In the genomic region with DNA sequence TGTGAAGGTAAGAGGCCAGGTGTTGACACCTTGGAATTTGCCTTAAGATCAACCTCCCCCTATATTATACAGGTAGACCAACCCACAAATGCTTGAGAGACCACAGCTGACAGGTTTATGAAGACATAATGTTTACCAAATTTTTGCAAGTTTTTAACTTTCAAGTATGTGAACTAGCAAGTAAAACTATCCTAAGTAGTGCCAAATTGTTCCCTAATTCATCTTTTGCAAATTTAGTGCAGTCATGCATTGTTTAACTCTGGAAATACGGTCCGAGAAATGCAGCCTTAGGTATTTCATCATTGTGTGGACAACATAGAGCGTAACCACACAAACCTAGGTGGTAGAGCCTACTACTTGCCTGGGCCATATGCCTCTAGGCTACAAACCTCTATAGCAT, we compare ENCODE assay signal across 22 cellular contexts. TPM values are rescaled to one million over a fixed set of nuclear protein-coding genes. Genes with fewer than 3 reads are reported as not detected.
DNase-seq lines count a peak whose midpoint lies in the region; ATAC-seq lines count a peak whose summit lies in the region.
"Had no signal": no experiment of that assay in that cellular context is flagged by ENCODE, and none has a peak within 500 bp of the region (broad histone marks: within the 10 kb centered on the region; RNA-seq: fewer than 3 reads in every experiment).

No MANE protein-coding gene starts in this region.

- H2BK5ac ChIP-seq in trophoblast cell (ENCODE audit: low read depth, low read length, poor library complexity), result no peak overlapping the region

- H3K27me3 Mint-ChIP-seq in activated T-cell treated with anti-CD3 and anti-CD28 coated beads, Interleukin-2, amount 50 U/mL, for 72 hours (ENCODE audit: low read depth), result no peaks in the 10 kb centered on the region
- H3K27me3 Mint-ChIP-seq in T-helper 17 cell, result no peaks in the 10 kb centered on the region
- no peaks in the 10 kb centered on the region for H3K27me3 Mint-ChIP-seq in effector memory CD8-positive, alpha-beta T cell
- H3K27me3 Mint-ChIP-seq: naive B cell; stimulated activated naive B cell treated with anti-CD40 and anti-IgM and Interleukin-4, amounts not matched to agents 10 μg/mL and 1 μg/mL and 100 μg/mL, for 72 hours had no signal

- H2BK12ac ChIP-seq in trophoblast cell (ENCODE audit: low read length), result no peak overlapping the region

- H3K4ac ChIP-seq in trophoblast cell (ENCODE audit: low read depth, low read length), result no peak overlapping the region

- no peaks in the 10 kb centered on the region for H3K9me3 Mint-ChIP-seq in activated T-cell treated with anti-CD3 and anti-CD28 coated beads, Interleukin-2, amount 50 U/mL, for 72 hours
- no peaks in the 10 kb centered on the region for H3K9me3 Mint-ChIP-seq in effector memory CD8-positive, alpha-beta T cell
- H3K9me3 Mint-ChIP-seq: naive B cell; stimulated activated naive B cell treated with anti-CD40 and anti-IgM and Interleukin-4, amounts not matched to agents 10 μg/mL and 1 μg/mL and 100 μg/mL, for 72 hours had no signal

- H2AFZ ChIP-seq in trophoblast cell (ENCODE audit: insufficient read depth, low read length, poor library complexity), result no peak overlapping the region
- H2AFZ ChIP-seq: hepatocyte had no signal

- peak overlapping the region; percentile 91 for H3K27ac Mint-ChIP-seq in activated T-cell treated with anti-CD3 and anti-CD28 coated beads, Interleukin-2, amount 50 U/mL, for 72 hours
- H3K27ac Mint-ChIP-seq in T-helper 17 cell, result peak overlapping the region; percentile 95
- peak overlapping the region; percentile 73 to 96 for H3K27ac Mint-ChIP-seq in effector memory CD8-positive, alpha-beta T cell
- H3K27ac Mint-ChIP-seq: stimulated activated naive B cell treated with anti-CD40 and anti-IgM and Interleukin-4, amounts not matched to agents 10 μg/mL and 1 μg/mL and 100 μg/mL, for 72 hours had no signal

- no peak overlapping the region for H3K18ac ChIP-seq in trophoblast cell (ENCODE audit: low read length)

- ATAC-seq in activated T-cell treated with anti-CD3 and anti-CD28 coated beads, Interleukin-2, amount 50 U/mL, for 72 hours (replicated peaks in 1 of 2), result no peak
- no peak for ATAC-seq in T-helper 17 cell
- no peak for ATAC-seq in effector memory CD8-positive, alpha-beta T cell (replicated peaks)
- ATAC-seq: esophagus mucosa; left lung; stimulated activated naive B cell treated with anti-CD40 and anti-IgM and Interleukin-4, amounts not matched to agents 10 μg/mL and 1 μg/mL and 100 μg/mL, for 72 hours had no signal

- no peak overlapping the region for H3K4me2 ChIP-seq in trophoblast cell (ENCODE audit: low read length)
- H3K4me2 ChIP-seq: BLaER1, hepatocyte, KMS-11 had no signal

- H3K79me1 ChIP-seq in trophoblast cell (ENCODE audit: low read length), result no peaks in the 10 kb centered on the region

- peaks cover 24 to 38% of the 10 kb centered on the region in 2 donors for H3K36me3 Mint-ChIP-seq in activated T-cell treated with anti-CD3 and anti-CD28 coated beads, Interleukin-2, amount 50 U/mL, for 72 hours (ENCODE audit: insufficient read depth in 2 of 2)
- H3K36me3 Mint-ChIP-seq in T-helper 17 cell (ENCODE audit: low read depth), result peaks cover 19% of the 10 kb centered on the region
- peaks cover 88% of the 10 kb centered on the region for H3K36me3 Mint-ChIP-seq in effector memory CD8-positive, alpha-beta T cell (ENCODE audit: insufficient read depth)

- peaks cover 1% of the 10 kb centered on the region for H3K79me2 ChIP-seq in trophoblast cell (ENCODE audit: control insufficient read depth, insufficient read depth, low read length, poor library complexity)
- H3K79me2 ChIP-seq: hepatocyte had no signal

- H3K9ac ChIP-seq in trophoblast cell (ENCODE audit: low read length), result no peak overlapping the region
- H3K9ac ChIP-seq: BLaER1, KMS-11 had no signal

- no peak overlapping the region for H3K27ac ChIP-seq in trophoblast cell (ENCODE audit: low read depth, low read length)
- H3K27ac ChIP-seq: BLaER1, KMS-11, Peyer's patch, suprapubic skin had no signal

- H3K4me1 ChIP-seq in trophoblast cell (ENCODE audit: control insufficient read depth in 1 of 2, insufficient read depth in 2 of 2, low read length in 2 of 2), result peaks cover 8 to 10% of the 10 kb centered on the region in 2 experiments
- H3K4me1 ChIP-seq: BLaER1, Peyer's patch had no signal

- WGBS in trophoblast cell (ENCODE audit: extremely low coverage, insufficient coverage, insufficient read length), result no CpG with 5 or more reads among the region's 3 CpGs

- H2AK5ac ChIP-seq in trophoblast cell (ENCODE audit: low read length), result no peak overlapping the region

- H3K14ac ChIP-seq in trophoblast cell (ENCODE audit: low read length), result no peak overlapping the region

- no peak overlapping the region for H2BK120ac ChIP-seq in trophoblast cell (ENCODE audit: insufficient read depth, low read length, poor library complexity)

- no peak overlapping the region for H4K8ac ChIP-seq in trophoblast cell (ENCODE audit: low read depth, low read length)

- H4K12ac ChIP-seq in trophoblast cell (ENCODE audit: low read depth, low read length), result no peak overlapping the region

- H4K91ac ChIP-seq in trophoblast cell (ENCODE audit: low read depth, low read length), result no peak overlapping the region

- no peak overlapping the region for H3K4me3 ChIP-seq in trophoblast cell (ENCODE audit: low read depth, low read length)
- H3K4me3 ChIP-seq: BLaER1, hepatocyte, left lung, Peyer's patch, suprapubic skin had no signal

- DNase-seq in activated T-cell treated with anti-CD3 and anti-CD28 coated beads, Interleukin-2, amount 50 U/mL, for 72 hours, result no peak
- DNase-seq in activated T-cell treated with anti-CD3 and anti-CD28 coated beads for 4 hours (no peak), T-helper 17 cell (no peak), trophoblast cell (peak; percentile 78 to 97), SKM-1 (lab: John Stamatoyannopoulos, UW; ENCODE audit: unreplicated experiment) (no peak), SKM-1 treated with dmso at 0.1 percent for 144 hours (lab: John Stamatoyannopoulos, UW; ENCODE audit: unreplicated experiment) (no peak)
- DNase-seq in effector memory CD8-positive, alpha-beta T cell, result no peak
- DNase-seq: ACHN; activated CD4-positive, alpha-beta T cell treated with anti-CD3 and anti-CD28 coated beads, Interleukin-2, amount 50 U/mL, for 1 hour; left lung; naive B cell; NCI-H146; NCI-H510A; Peyer's patch; SIG-M5; stimulated activated CD4-positive, alpha-beta T cell treated with anti-CD3 and anti-CD28 coated beads, Interleukin-2, amount 100 ng/mL, for 48 hours; stimulated activated naive B cell treated with anti-CD40 and anti-IgM and Interleukin-4, amounts not matched to agents 10 μg/mL and 1 μg/mL and 100 μg/mL, for 72 hours had no signal

- peaks cover 52% of the 10 kb centered on the region for H3K4me1 Mint-ChIP-seq in activated T-cell treated with anti-CD3 and anti-CD28 coated beads, Interleukin-2, amount 50 U/mL, for 72 hours (ENCODE audit: low read depth)
- H3K4me1 Mint-ChIP-seq in T-helper 17 cell, result peaks cover 52% of the 10 kb centered on the region
- peaks cover 64 to 69% of the 10 kb centered on the region in 2 donors for H3K4me1 Mint-ChIP-seq in effector memory CD8-positive, alpha-beta T cell (ENCODE audit: low read depth in 2 of 2)

- peak overlapping the region in 1 of 2 donors; percentile 33 for H3K4me3 Mint-ChIP-seq in activated T-cell treated with anti-CD3 and anti-CD28 coated beads, Interleukin-2, amount 50 U/mL, for 72 hours
- H3K4me3 Mint-ChIP-seq in T-helper 17 cell, result peak overlapping the region; percentile 47
- peak overlapping the region in 1 of 2 donors; percentile 77 for H3K4me3 Mint-ChIP-seq in effector memory CD8-positive, alpha-beta T cell
- H3K4me3 Mint-ChIP-seq: naive B cell; stimulated activated naive B cell treated with anti-CD40 and anti-IgM and Interleukin-4, amounts not matched to agents 10 μg/mL and 1 μg/mL and 100 μg/mL, for 72 hours had no signal

- H3K23ac ChIP-seq in trophoblast cell (ENCODE audit: low read length), result no peak overlapping the region

- H3K9me3 ChIP-seq in T-helper 17 cell (ENCODE audit: control insufficient read depth, low read length, poor library complexity, severe bottlenecking) (no peaks in the 10 kb centered on the region), trophoblast cell (ENCODE audit: insufficient read depth, low read depth, low read length) (no peaks in the 10 kb centered on the region)
- H3K9me3 ChIP-seq: BLaER1, left lung, Peyer's patch, suprapubic skin had no signal

- no peaks in the 10 kb centered on the region for H3K27me3 ChIP-seq in trophoblast cell (ENCODE audit: insufficient read depth, low read length)
- H3K27me3 ChIP-seq: BLaER1, hepatocyte, left lung, Peyer's patch, suprapubic skin had no signal

- H3K36me3 ChIP-seq in trophoblast cell (ENCODE audit: control insufficient read depth in 1 of 2, insufficient read depth in 2 of 2, low read length in 2 of 2), result peaks cover 50 to 73% of the 10 kb centered on the region in 2 experiments
- H3K36me3 ChIP-seq: BLaER1 had no signal

RNA-seq across cellular contexts. Expression of gene UPP1, which starts 10.7 kb away (rescaled TPM):
- 100 to 1,000 TPM in 1 of 2 donors, 10 to 100 TPM in 1; 92.2 to 122 TPM for total RNA-seq in activated T-cell treated with anti-CD3 and anti-CD28 coated beads, Interleukin-2, amount 50 U/mL, for 72 hours
- 10 to 100 TPM; 72.1 to 84.6 TPM for total RNA-seq in T-helper 17 cell
- polyA plus RNA-seq in trophoblast cell (2013), result 106 and 107 TPM in 2 replicates

Comparison
In these comparisons a context has a peak if more than half of its experiments do, and no peak if none do; other contexts are left out.
1. DNase-seq: peak in trophoblast cell (2 of 2); none in activated T-cell treated with anti-CD3 and anti-CD28 coated beads, Interleukin-2, amount 50 U/mL, for 72 hours (0 of 2), activated T-cell treated with anti-CD3 and anti-CD28 coated beads for 4 hours (single experiment), T-helper 17 cell (0 of 3), effector memory CD8-positive, alpha-beta T cell (0 of 3), SKM-1 (single experiment) and SKM-1 treated with dmso at 0.1 percent for 144 hours (single experiment).
2. Peak in every context shown above with its lines, with median percentiles within 50 percentile points of each other: H3K27ac Mint-ChIP-seq.